Comparison of ENCODE assay signal across 9 cellular contexts in the genomic region with DNA sequence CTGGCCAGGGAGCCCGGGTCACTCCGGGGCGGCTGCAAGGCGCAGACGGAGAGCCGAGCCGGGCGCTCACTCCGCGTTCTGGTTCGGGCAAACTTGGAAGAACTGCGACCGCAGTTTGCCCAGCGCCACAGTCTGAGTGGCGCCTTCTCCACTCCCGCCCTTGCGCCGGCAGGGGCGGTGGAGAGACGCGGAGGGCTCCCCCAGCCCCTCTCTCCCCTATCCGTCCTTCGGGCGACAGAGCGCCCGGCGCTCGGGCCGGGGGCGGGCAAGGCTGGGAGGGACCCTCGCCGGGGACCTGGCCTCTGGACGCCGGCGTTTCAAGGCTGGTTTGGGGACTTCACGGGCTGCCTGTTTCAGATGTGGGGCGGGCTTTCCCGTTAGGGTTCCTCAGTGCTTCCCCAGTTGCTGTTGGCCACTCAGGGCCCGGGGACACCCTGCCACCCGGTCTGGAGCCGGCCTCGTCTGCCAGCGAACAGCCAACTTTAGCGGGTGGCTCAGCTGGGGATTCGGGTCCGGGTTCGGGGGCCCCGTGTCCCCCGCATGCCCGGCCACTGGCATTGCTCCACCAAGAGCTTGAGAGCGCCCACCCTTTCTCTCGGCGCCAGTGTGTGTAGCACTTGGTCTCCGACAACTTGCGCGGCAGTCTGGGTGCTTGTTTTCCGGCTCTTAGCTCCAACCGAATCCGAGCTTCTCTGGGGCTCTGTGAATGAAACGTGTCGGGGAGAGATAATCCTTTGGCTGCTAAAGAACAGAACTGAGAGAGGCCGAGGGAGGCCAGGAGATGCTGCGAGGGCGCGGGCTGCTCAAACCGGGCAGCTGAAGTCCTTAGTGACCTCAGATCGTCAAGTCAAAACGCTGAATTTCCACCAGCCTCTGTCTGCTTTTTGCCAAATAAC. TPM values are rescaled to one million over a fixed set of nuclear protein-coding genes. Genes with fewer than 3 reads are reported as not detected.
DNase-seq lines count a peak whose midpoint lies in the region; ATAC-seq and TF ChIP-seq lines count a peak whose summit lies in the region.
"Had no signal": no experiment of that assay in that cellular context is flagged by ENCODE, and none has a peak within 500 bp of the region (broad histone marks: within the 10 kb centered on the region; RNA-seq: fewer than 3 reads in every experiment).

No MANE protein-coding gene starts in this region.

- peaks cover 36% of the 10 kb centered on the region for H3K4me1 ChIP-seq in smooth muscle cell (ENCODE audit: low read depth)

- H3K27me3 ChIP-seq in smooth muscle cell (ENCODE audit: low read depth): no peaks in the 10 kb centered on the region

- H3K9me3 Mint-ChIP-seq in stimulated activated effector memory CD8-positive, alpha-beta T cell treated with anti-CD3 and anti-CD28 coated beads, Interleukin-12 subunit alpha, Interleukin-12 subunit beta, amount 100 ng/mL, for 72 hours: peaks cover 3% of the 10 kb centered on the region

- H3K4me2 ChIP-seq in smooth muscle cell: peak overlapping the region; percentile 87

- H3K4me3 ChIP-seq in smooth muscle cell: peak overlapping the region; percentile 75

- no peaks in the 10 kb centered on the region for H3K36me3 Mint-ChIP-seq in stimulated activated effector memory CD8-positive, alpha-beta T cell treated with anti-CD3 and anti-CD28 coated beads, Interleukin-12 subunit alpha, Interleukin-12 subunit beta, amount 100 ng/mL, for 72 hours

- DNase-seq in GOT3 (lab: John Stamatoyannopoulos, UW): peak; percentile 55
- DNase-seq in NCI-H2196 (lab: John Stamatoyannopoulos, UW; ENCODE audit: unreplicated experiment): peak; percentile 3
- peak; percentile 75 for DNase-seq in brain pericyte (ENCODE audit: low read depth, low spot score)
- DNase-seq in iris pigment epithelial cell (ENCODE audit: low read depth): peak; percentile 90
- peak; percentile 82 for DNase-seq in smooth muscle cell (lab: John Stamatoyannopoulos, UW; ENCODE audit: unreplicated experiment)
- no peak for DNase-seq in stimulated activated effector memory CD8-positive, alpha-beta T cell treated with anti-CD3 and anti-CD28 coated beads, Interleukin-12 subunit alpha, Interleukin-12 subunit beta, amount 100 ng/mL, for 72 hours (ENCODE audit: low spot score in 2 of 2)
- no peak for DNase-seq in dermis blood vessel endothelial cell

- no peak overlapping the region for H3K4me3 Mint-ChIP-seq in stimulated activated effector memory CD8-positive, alpha-beta T cell treated with anti-CD3 and anti-CD28 coated beads, Interleukin-12 subunit alpha, Interleukin-12 subunit beta, amount 100 ng/mL, for 72 hours

- peak overlapping the region; percentile 93 for H2AFZ ChIP-seq in smooth muscle cell (ENCODE audit: low read depth)

- no peaks in the 10 kb centered on the region for H4K20me1 ChIP-seq in smooth muscle cell (ENCODE audit: low read depth)

- peaks cover 7% of the 10 kb centered on the region for H3K4me1 Mint-ChIP-seq in stimulated activated effector memory CD8-positive, alpha-beta T cell treated with anti-CD3 and anti-CD28 coated beads, Interleukin-12 subunit alpha, Interleukin-12 subunit beta, amount 100 ng/mL, for 72 hours

- H3K36me3 ChIP-seq in smooth muscle cell (ENCODE audit: low read depth): no peaks in the 10 kb centered on the region

- H3F3A ChIP-seq in smooth muscle cell (ENCODE audit: low read depth): no peaks in the 10 kb centered on the region

- no peak for ATAC-seq in HG02973 (IDR thresholded peaks at IDR 0.05; ENCODE audit: unreplicated experiment)
- ATAC-seq in stimulated activated effector memory CD8-positive, alpha-beta T cell treated with anti-CD3 and anti-CD28 coated beads, Interleukin-12 subunit alpha, Interleukin-12 subunit beta, amount 100 ng/mL, for 72 hours: no peak

- no peaks in the 10 kb centered on the region for H3K9me3 ChIP-seq in smooth muscle cell (replicated peaks; ENCODE audit: low read depth)

- H3K9ac ChIP-seq in smooth muscle cell (ENCODE audit: low read depth): peak overlapping the region; percentile 69

- H3K27ac ChIP-seq in smooth muscle cell (ENCODE audit: low read depth): peak overlapping the region; percentile 64

- TF ChIP-seq CTCF in smooth muscle cell (IDR thresholded peaks at IDR 0.05; ENCODE audit: borderline replicate concordance, insufficient read depth, poor library complexity, severe bottlenecking): peak; percentile 44

- peaks cover 45% of the 10 kb centered on the region for H3K79me2 ChIP-seq in smooth muscle cell (ENCODE audit: low read depth)

- WGBS in smooth muscle cell (ENCODE audit: low lambda C conversion rate): 2% methylated on average over 64 of the region's 68 CpGs

- no peak overlapping the region for H3K27ac Mint-ChIP-seq in stimulated activated effector memory CD8-positive, alpha-beta T cell treated with anti-CD3 and anti-CD28 coated beads, Interleukin-12 subunit alpha, Interleukin-12 subunit beta, amount 100 ng/mL, for 72 hours

RNA-seq across cellular contexts. Expression of gene GPC6, which starts 1.5 kb away (rescaled TPM):
- total RNA-seq in smooth muscle cell (68.5 and 85.4 TPM in 2 replicates), dermis blood vessel endothelial cell (0.14 and 0.17 TPM in 2 replicates)
- polyA plus RNA-seq in smooth muscle cell: 18.2 and 19.7 TPM in 2 replicates
- total RNA-seq: T-helper 2 cell treated with Interferon-gamma antibody and Interleukin-4, amounts not matched to agents 100 ng/mL and 5 ng/mL, for 36 hours had no signal

Comparison
In these comparisons a context has a peak if more than half of its experiments do, and no peak if none do; other contexts are left out.
1. DNase-seq: peak in GOT3 (single experiment), NCI-H2196 (single experiment), brain pericyte (single experiment), iris pigment epithelial cell (single experiment) and smooth muscle cell (single experiment); none in stimulated activated effector memory CD8-positive, alpha-beta T cell treated with anti-CD3 and anti-CD28 coated beads, Interleukin-12 subunit alpha, Interleukin-12 subunit beta, amount 100 ng/mL, for 72 hours (0 of 2) and dermis blood vessel endothelial cell (single experiment).
2. RNA of gene GPC6, which starts 1.5 kb away (total RNA-seq): 68.5 to 85.4 TPM in smooth muscle cell; 0.14 to 0.17 TPM in dermis blood vessel endothelial cell; every median in the first group is over 10 times any median in the second.